In the genomic region with DNA sequence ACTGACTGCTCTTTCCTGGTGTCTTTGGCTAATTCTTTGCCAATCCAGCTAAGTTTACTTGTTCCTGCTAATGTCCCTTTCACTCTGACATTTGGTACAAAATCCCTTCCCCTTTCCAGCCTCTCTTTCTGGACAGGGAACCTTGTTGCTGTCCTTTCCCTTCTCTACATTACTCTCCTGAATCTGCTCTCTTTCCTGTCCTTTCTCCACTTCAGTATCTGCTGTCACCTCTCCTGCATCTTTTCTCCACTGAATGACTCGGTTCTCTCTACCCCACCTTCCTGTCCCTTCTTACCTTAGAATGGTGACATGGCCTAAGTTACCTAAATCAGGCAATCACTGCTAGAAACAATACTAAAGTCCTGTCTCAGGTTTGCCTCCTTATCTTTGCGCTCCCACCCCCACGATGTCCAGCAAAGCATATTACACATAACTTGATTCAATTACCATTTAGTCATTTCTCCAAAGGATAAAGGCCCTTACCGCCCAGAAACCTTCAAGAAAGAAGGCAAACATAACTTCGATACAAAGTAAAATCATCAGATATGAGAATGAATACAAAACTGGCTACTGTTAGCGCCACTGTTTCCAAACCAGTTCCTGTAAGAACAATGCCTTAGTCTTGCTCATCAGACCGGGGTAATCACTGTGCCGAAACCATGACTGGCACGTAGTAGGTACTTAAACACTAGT, we compare ENCODE assay signal across 8 cellular contexts. TPM values are rescaled to one million over a fixed set of nuclear protein-coding genes. Genes with fewer than 3 reads are reported as not detected.
A peak's percentile ranks its signal among the peaks of the same experiment; 100 is the strongest.
DNase-seq lines count a peak whose midpoint lies in the region; ATAC-seq and TF ChIP-seq lines count a peak whose summit lies in the region.

No MANE protein-coding gene starts in this region.

- H3K4me2 ChIP-seq in BLaER1 treated with 17β-estradiol and CSF1 and Interleukin-3, amounts not matched to agents 10 nM and 100 nM = peak overlapping the region; percentile 83 to 97 (median 91)
- H3K4me2 ChIP-seq in KMS-11 = peak overlapping the region; percentile 93

- H3K4me1 Mint-ChIP-seq in natural killer cell = peaks cover 54 to 59% of the 10 kb centered on the region in 2 donors

- intact Hi-C loops in colonic mucosa (cut with DNase I) (no loop called here), natural killer cell (cut with micrococcal nuclease) (loop anchor here (2.0 to 10.0 kb wide), 2 partner anchors 142 to 1376 kb away; a partner anchor contains a TSS)

- peaks cover 48% of the 10 kb centered on the region for H3K79me2 ChIP-seq in KMS-11 (ENCODE audit: insufficient read depth, low read depth)

- H3K9me3 ChIP-seq in BLaER1 treated with 17β-estradiol and CSF1 and Interleukin-3, amounts not matched to agents 10 nM and 100 nM (replicated peaks in 1 of 11) = no peaks in the 10 kb centered on the region
- no peaks in the 10 kb centered on the region for H3K9me3 ChIP-seq in colonic mucosa

- H3K36me3 Mint-ChIP-seq in natural killer cell = no peaks in the 10 kb centered on the region

- no peaks in the 10 kb centered on the region for H3K27me3 Mint-ChIP-seq in natural killer cell (ENCODE audit: low read depth in 2 of 2)

- peak overlapping the region; percentile 97 for H3K27ac Mint-ChIP-seq in natural killer cell

- H4K20me1 ChIP-seq in BLaER1 treated with 17β-estradiol and CSF1 and Interleukin-3, amounts not matched to agents 10 nM and 100 nM = peaks cover 0 to 55% (median 49%) of the 10 kb centered on the region in 11 experiments; a peak in 18 of 22 replicates
- no peaks in the 10 kb centered on the region for H4K20me1 ChIP-seq in KMS-11 (ENCODE audit: insufficient read depth)

- no peaks in the 10 kb centered on the region for H3K27me3 ChIP-seq in BLaER1 treated with 17β-estradiol and CSF1 and Interleukin-3, amounts not matched to agents 10 nM and 100 nM
- no peaks in the 10 kb centered on the region for H3K27me3 ChIP-seq in KMS-11 (ENCODE audit: insufficient read depth, low read depth)
- no peaks in the 10 kb centered on the region for H3K27me3 ChIP-seq in colonic mucosa

- TF ChIP-seq CTCF in KMS-11 (conservative IDR thresholded peaks at IDR 0.05; ENCODE audit: low read depth, low read length) (no peak), colonic mucosa (IDR thresholded peaks at IDR 0.05) (no peak), natural killer cell (IDR thresholded peaks at IDR 0.05) (no peak)

- peaks cover 4 to 29% (median 9%) of the 10 kb centered on the region in 11 experiments; a peak in 15 of 22 replicates for H3K36me3 ChIP-seq in BLaER1 treated with 17β-estradiol and CSF1 and Interleukin-3, amounts not matched to agents 10 nM and 100 nM
- H3K36me3 ChIP-seq in KMS-11 (ENCODE audit: insufficient read depth) (no peaks in the 10 kb centered on the region), colonic mucosa (no peaks in the 10 kb centered on the region)

- no peaks in the 10 kb centered on the region for H3K9me3 Mint-ChIP-seq in natural killer cell

- no peak overlapping the region for H2AFZ ChIP-seq in KMS-11 (ENCODE audit: low read depth)

- peaks cover 11 to 31% (median 23%) of the 10 kb centered on the region in 10 experiments for H3K4me1 ChIP-seq in BLaER1 treated with 17β-estradiol and CSF1 and Interleukin-3, amounts not matched to agents 10 nM and 100 nM
- peaks cover 5% of the 10 kb centered on the region for H3K4me1 ChIP-seq in KMS-11 (ENCODE audit: low read depth, poor library complexity, severe bottlenecking)
- H3K4me1 ChIP-seq in colonic mucosa = peaks cover 4% of the 10 kb centered on the region

- peak overlapping the region; percentile 85 to 98 (median 94) for H3K27ac ChIP-seq in BLaER1 treated with 17β-estradiol and CSF1 and Interleukin-3, amounts not matched to agents 10 nM and 100 nM
- H3K27ac ChIP-seq in KMS-11 (peak overlapping the region; percentile 30; the same call in 1 of the 2 replicates), colonic mucosa (no peak overlapping the region)

- peak overlapping the region; percentile 82 to 98 (median 92) for H3K9ac ChIP-seq in BLaER1 treated with 17β-estradiol and CSF1 and Interleukin-3, amounts not matched to agents 10 nM and 100 nM
- H3K9ac ChIP-seq in KMS-11 (peak overlapping the region; percentile 51; the same call in 1 of the 2 replicates), colonic mucosa (ENCODE audit: low read depth in 2 of 2, low read length in 2 of 2) (peak overlapping the region; percentile 81 to 89)

- ATAC-seq in natural killer cell (no peak), GM21786 (IDR thresholded peaks at IDR 0.05; ENCODE audit: unreplicated experiment) (no peak), GM18498 (IDR thresholded peaks at IDR 0.05; ENCODE audit: unreplicated experiment) (no peak)

- no peak for DNase-seq in colonic mucosa
- DNase-seq in natural killer cell = no peak
- DNase-seq in RPMI8226 = no peak
- no peak for DNase-seq in NCI-H226

- H3K4me3 Mint-ChIP-seq in natural killer cell = peak overlapping the region; percentile 83

- peak overlapping the region; percentile 72 to 95 (median 85) for H3K4me3 ChIP-seq in BLaER1 treated with 17β-estradiol and CSF1 and Interleukin-3, amounts not matched to agents 10 nM and 100 nM
- H3K4me3 ChIP-seq in KMS-11 (IDR thresholded peaks at IDR 0.05; ENCODE audit: insufficient read depth, low read depth, low read length) (peak overlapping the region; percentile 35), colonic mucosa (peak overlapping the region; percentile 93)

RNA-seq across cellular contexts. Expression of a gene that starts 0.9 kb away (rescaled TPM):
- total RNA-seq in colonic mucosa (10 to 100 TPM; 20.7 to 24.7 TPM), natural killer cell (10 to 100 TPM; 62.2 to 69.1 (median 67.7) TPM)

Comparison
In these comparisons a context has a peak if more than half of its experiments do, and no peak if none do; other contexts are left out.
1. H3K4me3 ChIP-seq: peak in every context shown above with its lines; median percentile 93 in colonic mucosa; 85 in BLaER1 treated with 17β-estradiol and CSF1 and Interleukin-3, amounts not matched to agents 10 nM and 100 nM; 35 in KMS-11.